15 cellular contexts compared by ENCODE assay signal in genomic region chr19:36092566-36092965, GRCh38. TPM values are rescaled to one million over a fixed set of nuclear protein-coding genes. Genes with fewer than 3 reads are reported as not detected.
"Had no signal": no experiment of that assay in that cellular context is flagged by ENCODE, and none has a peak within 500 bp of the region (broad histone marks: within the 10 kb centered on the region; RNA-seq: fewer than 3 reads in every experiment).

No MANE protein-coding gene starts in this region.

- H3K9me3 ChIP-seq: esophagus squamous epithelium, transverse colon had no signal

- H3K4me1 ChIP-seq: transverse colon had no signal

- DNase-seq: activated CD4-positive, CD25-positive, alpha-beta regulatory T cell treated with anti-CD3 and anti-CD28 coated beads, Interleukin-2, amount 50 U/mL, for 72 hours; activated naive CD4-positive, alpha-beta T cell treated with anti-CD3 and anti-CD28 coated beads, Interleukin-2, amount 50 U/mL, for 16 hours; brain microvascular endothelial cell; esophagus squamous epithelium; foreskin fibroblast; glutamatergic neuron; left cardiac atrium; midbrain; stimulated activated CD4-positive, alpha-beta T cell treated with anti-CD3 and anti-CD28 coated beads, Interleukin-4, amount 100 ng/mL, for 24 hours; transverse colon had no signal

- H3K9me3 Mint-ChIP-seq: activated T-helper 1 cell treated with anti-CD3 and anti-CD28 coated beads, Interleukin-12 subunit alpha, Interleukin-12 subunit beta, Interleukin-2, Interleukin-4 antibody, amounts not matched to agents 30 ng/mL and 10 ng/mL and 1 ng/mL, durations not matched to agents 14 hours and 24 hours and 36 hours had no signal

- H3K4me3 ChIP-seq: esophagus squamous epithelium, lung, transverse colon had no signal

- ATAC-seq: left cardiac atrium had no signal

- H3K36me3 ChIP-seq: brain microvascular endothelial cell, esophagus squamous epithelium, transverse colon had no signal

- H3K4me3 Mint-ChIP-seq: activated T-helper 1 cell treated with anti-CD3 and anti-CD28 coated beads, Interleukin-12 subunit alpha, Interleukin-12 subunit beta, Interleukin-2, Interleukin-4 antibody, amounts not matched to agents 30 ng/mL and 10 ng/mL and 1 ng/mL, durations not matched to agents 14 hours and 24 hours and 36 hours had no signal

- H3K27me3 ChIP-seq: brain microvascular endothelial cell, esophagus squamous epithelium, transverse colon had no signal

- H3K27ac ChIP-seq: brain microvascular endothelial cell, esophagus squamous epithelium, transverse colon had no signal

RNA-seq across cellular contexts. Expression of gene OVOL3, which starts 18.4 kb away (rescaled TPM):
- total RNA-seq: activated T-helper 1 cell treated with anti-CD3 and anti-CD28 coated beads, Interleukin-12 subunit alpha, Interleukin-12 subunit beta, Interleukin-2, Interleukin-4 antibody, amounts not matched to agents 30 ng/mL and 10 ng/mL and 1 ng/mL, durations not matched to agents 14 hours and 24 hours and 36 hours; cerebellum; esophagus squamous epithelium; left cardiac atrium; lung; skeletal muscle tissue; T-helper 2 cell treated with Interferon-gamma antibody and Interleukin-4, amounts not matched to agents 100 ng/mL and 5 ng/mL, for 36 hours; transverse colon had no signal
- polyA plus RNA-seq: lung had no signal
